In the genomic region with DNA sequence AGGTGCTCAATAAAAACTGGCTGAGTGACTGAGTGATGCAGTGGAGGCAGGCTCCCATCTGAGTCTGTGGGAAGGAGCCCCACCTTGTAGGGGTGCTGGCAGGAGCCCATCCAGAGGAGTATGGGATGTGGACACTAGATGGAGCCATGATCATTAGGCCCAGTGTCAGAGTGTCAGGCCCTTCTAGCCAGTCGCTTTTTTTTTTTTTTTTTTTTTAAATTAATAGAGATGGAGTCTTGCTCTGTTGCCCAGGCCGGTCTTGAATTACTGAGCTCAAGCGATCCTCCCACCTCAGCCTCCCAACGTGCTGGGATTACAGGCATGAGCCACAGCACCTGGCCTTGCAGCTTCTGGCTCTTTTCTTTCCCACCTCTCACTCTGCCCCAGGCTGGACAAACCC, we compare ENCODE assay signal across 9 cellular contexts. TPM values are rescaled to one million over a fixed set of nuclear protein-coding genes. Genes with fewer than 3 reads are reported as not detected.
DNase-seq lines count a peak whose midpoint lies in the region; ATAC-seq and TF ChIP-seq lines count a peak whose summit lies in the region.
"Had no signal": no experiment of that assay in that cellular context is flagged by ENCODE, and none has a peak within 500 bp of the region (broad histone marks: within the 10 kb centered on the region; RNA-seq: fewer than 3 reads in every experiment).

No MANE protein-coding gene starts in this region.

- peak; percentile 80 for ATAC-seq in GM21723 (IDR thresholded peaks at IDR 0.05; ENCODE audit: unreplicated experiment)
- ATAC-seq in activated naive CD8-positive, alpha-beta T cell treated with anti-CD3 and anti-CD28 coated beads, Interleukin-2, amount 50 U/mL, for 24 hours, result peak; percentile 96
- ATAC-seq in Right ventricle myocardium inferior, result peak; percentile 91
- ATAC-seq in psoas muscle, result peak; percentile 74 to 90 (median 86)

- intact Hi-C loops in Right ventricle myocardium inferior (cut with DNase I) (loop anchor here (5.0 kb wide), 1 partner anchor 100 kb away; no protein-coding TSS in a partner anchor), psoas muscle (cut with DNase I) (loop anchor here in 1 of 2 donors (5.0 kb wide), 1 partner anchor 75 kb away; no protein-coding TSS in a partner anchor)

- H3K36me3 Mint-ChIP-seq in activated naive CD8-positive, alpha-beta T cell treated with anti-CD3 and anti-CD28 coated beads, Interleukin-2, amount 50 U/mL, for 24 hours (ENCODE audit: low read depth), result peaks cover 4% of the 10 kb centered on the region
- H3K36me3 Mint-ChIP-seq: activated naive CD8-positive, alpha-beta T cell had no signal

- H3K27ac Mint-ChIP-seq in activated naive CD8-positive, alpha-beta T cell treated with anti-CD3 and anti-CD28 coated beads, Interleukin-2, amount 50 U/mL, for 24 hours, result no peak overlapping the region
- H3K27ac Mint-ChIP-seq: activated naive CD8-positive, alpha-beta T cell had no signal

- H3K4me3 Mint-ChIP-seq in activated naive CD8-positive, alpha-beta T cell treated with anti-CD3 and anti-CD28 coated beads, Interleukin-2, amount 50 U/mL, for 24 hours, result no peak overlapping the region
- H3K4me3 Mint-ChIP-seq: activated naive CD8-positive, alpha-beta T cell had no signal

- H3K9me3 ChIP-seq in SJSA1 (replicated peaks), result no peaks in the 10 kb centered on the region
- no peaks in the 10 kb centered on the region for H3K9me3 ChIP-seq in psoas muscle

- H3K4me3 ChIP-seq in SJSA1 (no peak overlapping the region), psoas muscle (no peak overlapping the region)

- peaks cover 6% of the 10 kb centered on the region for H3K4me1 Mint-ChIP-seq in activated naive CD8-positive, alpha-beta T cell treated with anti-CD3 and anti-CD28 coated beads, Interleukin-2, amount 50 U/mL, for 24 hours

- no peaks in the 10 kb centered on the region for H3K9me3 Mint-ChIP-seq in activated naive CD8-positive, alpha-beta T cell treated with anti-CD3 and anti-CD28 coated beads, Interleukin-2, amount 50 U/mL, for 24 hours

- DNase-seq in Daoy (ENCODE audit: low read depth), result peak; percentile 83
- DNase-seq in M059J (ENCODE audit: low read depth), result peak; percentile 83
- peak; percentile 54 to 67 for DNase-seq in SJSA1 (ENCODE audit: low read depth in 1 of 2, low spot score in 2 of 2)
- DNase-seq in activated naive CD8-positive, alpha-beta T cell treated with anti-CD3 and anti-CD28 coated beads, Interleukin-2, amount 50 U/mL, for 24 hours, result peak; percentile 51
- peak; percentile 75 for DNase-seq in Right ventricle myocardium inferior (ENCODE audit: missing footprints)
- DNase-seq in psoas muscle, result peak; percentile 63 to 73
- no peak for DNase-seq in OCI-M2 (lab: John Stamatoyannopoulos, UW; ENCODE audit: unreplicated experiment)

- H3K27ac ChIP-seq in SJSA1 (no peak overlapping the region), psoas muscle (no peak overlapping the region)

- H3K4me1 ChIP-seq in SJSA1 (replicated peaks) (peaks cover 45% of the 10 kb centered on the region), psoas muscle (peaks cover 16% of the 10 kb centered on the region)

- peaks cover 9% of the 10 kb centered on the region for H3K36me3 ChIP-seq in SJSA1
- H3K36me3 ChIP-seq in psoas muscle (ENCODE audit: insufficient read depth in 1 of 2, low read depth in 1 of 2), result peaks cover 0 to 3% of the 10 kb centered on the region in 2 donors

- WGBS in psoas muscle, 3 donors, result 1 to 3% (median 3%) methylated on average over 3 to 4 of the region's 4 CpGs

- no peaks in the 10 kb centered on the region for H3K27me3 Mint-ChIP-seq in activated naive CD8-positive, alpha-beta T cell treated with anti-CD3 and anti-CD28 coated beads, Interleukin-2, amount 50 U/mL, for 24 hours
- H3K27me3 Mint-ChIP-seq: activated naive CD8-positive, alpha-beta T cell had no signal

- TF ChIP-seq CTCF in psoas muscle (IDR thresholded peaks at IDR 0.05), result peak; percentile 62

- H3K27me3 ChIP-seq in SJSA1 (replicated peaks) (no peaks in the 10 kb centered on the region), psoas muscle (ENCODE audit: insufficient read depth in 3 of 3, low read length in 2 of 3) (no peaks in the 10 kb centered on the region)

RNA-seq across cellular contexts. Expression of gene RITA1, which starts 11.5 kb away (rescaled TPM):
- 26.0 and 31.8 TPM in 2 replicates for total RNA-seq in Daoy (2014; rRNA removed; shearing (Covaris generic))
- 28.8 and 47.2 TPM in 2 replicates for total RNA-seq in M059J (2014; rRNA removed; shearing (Covaris generic))
- total RNA-seq in SJSA1 (2014; rRNA removed; shearing (Covaris generic)), result 20.6 and 33.1 TPM in 2 replicates
- total RNA-seq in Right ventricle myocardium inferior (18.1 TPM), psoas muscle (10 to 100 TPM; 13.0 to 19.4 (median 14.7) TPM)
- 10 to 100 TPM; 13.7 to 28.5 (median 15.5) TPM for polyA plus RNA-seq in psoas muscle

RNA-seq across cellular contexts. Expression of gene DDX54, which starts 11.7 kb away (rescaled TPM):
- total RNA-seq in Daoy (2014; rRNA removed; shearing (Covaris generic)), result 60.1 and 78.5 TPM in 2 replicates
- 21.3 and 43.1 TPM in 2 replicates for total RNA-seq in M059J (2014; rRNA removed; shearing (Covaris generic))
- 45.4 and 79.6 TPM in 2 replicates for total RNA-seq in SJSA1 (2014; rRNA removed; shearing (Covaris generic))
- 38.5 TPM for total RNA-seq in Right ventricle myocardium inferior
- total RNA-seq in psoas muscle, result 10 to 100 TPM; 61.9 to 93.5 (median 81.5) TPM
- 10 to 100 TPM; 53.6 to 88.7 (median 53.7) TPM for polyA plus RNA-seq in psoas muscle

RNA-seq across cellular contexts. Expression of gene TPCN1, which starts 24.3 kb away (rescaled TPM):
- 8.5 and 10.4 TPM in 2 replicates for total RNA-seq in Daoy (2014; rRNA removed; shearing (Covaris generic))
- 7.7 and 13.5 TPM in 2 replicates for total RNA-seq in M059J (2014; rRNA removed; shearing (Covaris generic))
- total RNA-seq in SJSA1 (2014; rRNA removed; shearing (Covaris generic)), result 7.6 and 17.0 TPM in 2 replicates
- total RNA-seq in Right ventricle myocardium inferior, result 120 TPM
- total RNA-seq in psoas muscle, result 10 to 100 TPM; 24.9 to 36.2 (median 27.0) TPM
- polyA plus RNA-seq in psoas muscle, result 10 to 100 TPM in 2 of 3 donors, 1 to 10 TPM in 1; 7.6 to 33.7 (median 18.2) TPM

RNA-seq across cellular contexts. Expression of gene CFAP73, which starts 47.5 kb away (rescaled TPM):
- not detected in 2 replicates for total RNA-seq in Daoy (2014; rRNA removed; shearing (Covaris generic))
- total RNA-seq in M059J (2014; rRNA removed; shearing (Covaris generic)), result not detected in 2 replicates
- total RNA-seq in SJSA1 (2014; rRNA removed; shearing (Covaris generic)), result not detected in 2 replicates
- total RNA-seq in Right ventricle myocardium inferior (not detected), psoas muscle (not detected)
- polyA plus RNA-seq in psoas muscle, result under 1 TPM; 0.17 to 0.35 (median 0.30) TPM
